Comparison of ENCODE assay signal across 9 cellular contexts in genomic region chr14:28756896-28757570, GRCh38. TPM values are rescaled to one million over a fixed set of nuclear protein-coding genes. Genes with fewer than 3 reads are reported as not detected.
DNase-seq lines count a peak whose midpoint lies in the region; ATAC-seq and TF ChIP-seq lines count a peak whose summit lies in the region.
"Had no signal": no experiment of that assay in that cellular context is flagged by ENCODE, and none has a peak within 500 bp of the region (broad histone marks: within the 10 kb centered on the region; RNA-seq: fewer than 3 reads in every experiment).

No MANE protein-coding gene starts in this region.

- no peaks in the 10 kb centered on the region for H3K9me3 ChIP-seq in stomach
- peaks cover 1% of the 10 kb centered on the region for H3K9me3 ChIP-seq in aorta (ENCODE audit: control insufficient read depth, low read length)

- H3K36me3 ChIP-seq in stomach: no peaks in the 10 kb centered on the region
- H3K36me3 ChIP-seq in aorta (ENCODE audit: control insufficient read depth in 1 of 2, insufficient read depth in 2 of 2, low read length in 1 of 2): no peaks in the 10 kb centered on the region
- H3K36me3 ChIP-seq: BLaER1 treated with 17β-estradiol and CSF1 and Interleukin-3, amounts not matched to agents 10 nM and 100 nM had no signal

- ATAC-seq in HG03460 (IDR thresholded peaks at IDR 0.05; ENCODE audit: unreplicated experiment) (no peak), aorta (ENCODE audit: low FRiP score) (no peak)

- H3K27ac ChIP-seq in stomach (no peak overlapping the region), aorta (ENCODE audit: low read depth in 1 of 2, low read length in 2 of 2) (no peak overlapping the region)
- H3K27ac ChIP-seq: BLaER1 treated with 17β-estradiol and CSF1 and Interleukin-3, amounts not matched to agents 10 nM and 100 nM had no signal

- H3K4me1 ChIP-seq in stomach: peaks cover 0 to 26% (median 12%) of the 10 kb centered on the region in 4 donors
- H3K4me1 ChIP-seq in aorta (ENCODE audit: control insufficient read depth in 1 of 2, insufficient read depth in 2 of 2, low read length in 2 of 2): no peaks in the 10 kb centered on the region

- peak; percentile 76 for TF ChIP-seq CTCF in foreskin fibroblast (IDR thresholded peaks at IDR 0.05; ENCODE audit: low read depth, low read length)
- TF ChIP-seq CTCF in stomach (IDR thresholded peaks at IDR 0.05): peak in 5 of 7 experiments; percentile 12 to 34 (median 20)

- intact Hi-C loops in stomach (cut with DNase I; ENCODE audit: low total_unique reads): loop anchor here (10.0 kb wide), 2 partner anchors 778 to 1458 kb away; no protein-coding TSS in a partner anchor
- intact Hi-C loops in aorta (cut with DNase I): loop anchor here in 1 of 2 donors (10.0 kb wide), 1 partner anchor 778 kb away; no protein-coding TSS in a partner anchor

- TF ChIP-seq POLR2A in stomach (IDR thresholded peaks at IDR 0.05): no peak

- H3K4me3 ChIP-seq in foreskin fibroblast (ENCODE audit: low read depth in 1 of 2, low read length in 2 of 2): peak overlapping the region in 1 of 2 donors; percentile 20
- no peak overlapping the region for H3K4me3 ChIP-seq in stomach
- H3K4me3 ChIP-seq in aorta (ENCODE audit: low read length in 2 of 2): no peak overlapping the region
- H3K4me3 ChIP-seq: BLaER1 treated with 17β-estradiol and CSF1 and Interleukin-3, amounts not matched to agents 10 nM and 100 nM had no signal

- DNase-seq in NCI-H446 (lab: John Stamatoyannopoulos, UW): peak; percentile 86 to 88
- DNase-seq in NCI-H446 treated with DMSO at 0.1 percent for 48 hours (lab: John Stamatoyannopoulos, UW): no peak
- DNase-seq in RPMI7951 (ENCODE audit: low read depth): peak; percentile 24
- DNase-seq in foreskin fibroblast: peak; percentile 47 to 75
- no peak for DNase-seq in stomach
- DNase-seq in NCI-H2081 (lab: John Stamatoyannopoulos, UW): no peak
- DNase-seq in aorta: no peak

- TF ChIP-seq EP300 in stomach (IDR thresholded peaks at IDR 0.05): no peak

- 4 to 7% (median 5%) methylated on average over 21 of the region's 21 CpGs for WGBS in stomach, 5 donors
- WGBS in aorta, 2 donors: 4 to 7% methylated on average over 21 of the region's 21 CpGs

- H3K27me3 ChIP-seq in stomach (peaks cover 27 to 92% (median 75%) of the 10 kb centered on the region in 3 donors), aorta (ENCODE audit: control insufficient read depth in 1 of 2, insufficient read depth in 2 of 2, low read length in 1 of 2) (peaks cover 0 to 9% of the 10 kb centered on the region in 2 donors)

RNA-seq across cellular contexts. Expression of gene FOXG1, which starts 9.6 kb away (rescaled TPM):
- total RNA-seq in RPMI7951 (2014; rRNA removed; shearing (Covaris generic)): not detected in 2 replicates
- total RNA-seq in stomach (under 1 TPM in 1 of 5 donors, not detected in 4; 0.89 TPM), aorta (not detected)
- polyA plus RNA-seq in stomach (under 1 TPM in 1 of 3 donors, not detected in 2; 0.13 TPM), aorta (not detected)

Comparison
In these comparisons a context has a peak if more than half of its experiments do, and no peak if none do; other contexts are left out.
1. DNase-seq: peak in NCI-H446 (2 of 2), RPMI7951 (single experiment) and foreskin fibroblast (2 of 2); none in NCI-H446 treated with DMSO at 0.1 percent for 48 hours (single experiment), stomach (single experiment), NCI-H2081 (0 of 2) and aorta (0 of 2).